In genomic region chr7:92359801-92360200, GRCh38 we compare ENCODE assay signal across 31 cellular contexts.
DNase-seq lines count a peak whose midpoint lies in the region; ATAC-seq and TF ChIP-seq lines count a peak whose summit lies in the region.
"Had no signal": no experiment of that assay in that cellular context is flagged by ENCODE, and none has a peak within 500 bp of the region (broad histone marks: within the 10 kb centered on the region; RNA-seq: fewer than 3 reads in every experiment).

No MANE protein-coding gene starts in this region.

- ATAC-seq in lower lobe of right lung (no peak), GM21390 (IDR thresholded peaks at IDR 0.05; ENCODE audit: unreplicated experiment) (no peak)
- ATAC-seq: foreskin keratinocyte; heart right ventricle; naive thymus-derived CD8-positive, alpha-beta T cell; Right ventricle myocardium inferior; sciatic nerve had no signal

- H3K36me3 ChIP-seq in lower lobe of right lung (peaks cover 30% of the 10 kb centered on the region), sigmoid colon (peaks cover 0 to 52% (median 0%) of the 10 kb centered on the region in 4 donors)
- H3K36me3 ChIP-seq: prostate gland had no signal

- no peaks in the 10 kb centered on the region for H3K27me3 ChIP-seq in lower lobe of right lung (ENCODE audit: low read depth)
- H3K27me3 ChIP-seq in sigmoid colon: no peaks in the 10 kb centered on the region
- H3K27me3 ChIP-seq: foreskin keratinocyte, heart right ventricle, stomach, tibial artery had no signal

- TF ChIP-seq EP300 in sigmoid colon (IDR thresholded peaks at IDR 0.05): no peak

- H3K9me3 ChIP-seq in lower lobe of right lung (no peaks in the 10 kb centered on the region), sigmoid colon (no peaks in the 10 kb centered on the region)
- H3K9me3 ChIP-seq: Caco-2, prostate gland, stomach, tibial artery had no signal

- intact Hi-C loops in lower lobe of right lung (cut with DNase I) (no loop called here), sigmoid colon (cut with DNase I) (no loop called here)

- H3K4me1 ChIP-seq in lower lobe of right lung: no peaks in the 10 kb centered on the region
- no peaks in the 10 kb centered on the region for H3K4me1 ChIP-seq in sigmoid colon
- H3K4me1 ChIP-seq: Caco-2, foreskin keratinocyte, prostate gland, stomach, tibial artery had no signal

- no peak for TF ChIP-seq POLR2A in sigmoid colon (IDR thresholded peaks at IDR 0.05)

- DNase-seq in EH (ENCODE audit: low read depth): peak; percentile 79
- DNase-seq in M059J (ENCODE audit: low read depth): peak; percentile 12
- DNase-seq in choroid plexus epithelial cell (ENCODE audit: low read depth): peak; percentile 8
- DNase-seq in stromal cell of bone marrow (ENCODE audit: low read depth): peak; percentile 14
- no peak for DNase-seq in lower lobe of right lung
- DNase-seq in sigmoid colon: no peak
- DNase-seq: ACHN; activated CD4-positive, alpha-beta T cell treated with anti-CD3 and anti-CD28 coated beads, Interleukin-2, amount 50 U/mL, for 4 hours; activated naive CD4-positive, alpha-beta T cell treated with Interleukin-2 at 50 U/mL for 16 hours; amniotic stem cell; Caco-2; erythroblast; GDM1; GOT3; heart right ventricle; kidney glomerular epithelial cell; midbrain; naive thymus-derived CD8-positive, alpha-beta T cell; NCI-H1048; NCI-H1694; NCI-H510A treated with DMSO at 0.1 percent for 48 hours; PC-9; stimulated activated CD4-positive, alpha-beta T cell treated with anti-CD3 and anti-CD28 coated beads, Interleukin-4, amount 100 ng/mL, for 1 hour; stomach; tibial artery had no signal

- WGBS in sigmoid colon, 2 donors: 97 to 100% methylated on average over 3 of the region's 3 CpGs

- TF ChIP-seq CTCF in choroid plexus epithelial cell (conservative IDR thresholded peaks at IDR 0.05; ENCODE audit: low read depth, low read length) (no peak), lower lobe of right lung (IDR thresholded peaks at IDR 0.05) (no peak), sigmoid colon (IDR thresholded peaks at IDR 0.05) (no peak)

- H3K4me3 ChIP-seq in choroid plexus epithelial cell (ENCODE audit: low read depth, low read length) (no peak overlapping the region), lower lobe of right lung (no peak overlapping the region), sigmoid colon (no peak overlapping the region)
- H3K4me3 ChIP-seq: heart right ventricle, PC-9, prostate gland, stomach, tibial artery had no signal

- H3K27ac ChIP-seq in lower lobe of right lung (no peak overlapping the region), sigmoid colon (no peak overlapping the region)
- H3K27ac ChIP-seq: C4-2B, foreskin keratinocyte, heart right ventricle, PC-9, prostate gland, stomach, tibial artery had no signal

Comparison
In these comparisons a context has a peak if more than half of its experiments do, and no peak if none do; other contexts are left out.
1. DNase-seq: peak in EH (single experiment), M059J (single experiment), choroid plexus epithelial cell (single experiment) and stromal cell of bone marrow (single experiment); none in lower lobe of right lung (single experiment) and sigmoid colon (single experiment).